Comparison of ENCODE assay signal across 11 cellular contexts in genomic region chr5:82421119-82421518, GRCh38.
DNase-seq lines count a peak whose midpoint lies in the region; ATAC-seq and TF ChIP-seq lines count a peak whose summit lies in the region.
"Had no signal": no experiment of that assay in that cellular context is flagged by ENCODE, and none has a peak within 500 bp of the region (broad histone marks: within the 10 kb centered on the region; RNA-seq: fewer than 3 reads in every experiment).

No MANE protein-coding gene starts in this region.

- H2BK120ac ChIP-seq in mesendoderm (ENCODE audit: low read depth, low read length) = no peak overlapping the region

- no peak overlapping the region for H4K5ac ChIP-seq in mesendoderm (ENCODE audit: low read length)

- H3K4me3 Mint-ChIP-seq in Calu3 (ENCODE audit: low read depth, unreplicated experiment) = peak overlapping the region; percentile 19
- no peak overlapping the region for H3K4me3 Mint-ChIP-seq in activated CD4-positive, alpha-beta memory T cell treated with anti-CD3 and anti-CD28 coated beads for 36 hours
- H3K4me3 Mint-ChIP-seq: memory B cell had no signal

- no peak overlapping the region for H2AK5ac ChIP-seq in mesendoderm (ENCODE audit: low read length)

- DNase-seq in Calu3 = peak; percentile 68
- DNase-seq in OCI-M1 (lab: John Stamatoyannopoulos, UW) = peak; percentile 85
- DNase-seq in choroid plexus epithelial cell (ENCODE audit: low read depth) = peak; percentile 97
- peak; percentile 30 for DNase-seq in mesendoderm
- DNase-seq in activated CD4-positive, alpha-beta memory T cell treated with anti-CD3 and anti-CD28 coated beads for 36 hours = no peak
- no peak for DNase-seq in NCI-H1048 (lab: John Stamatoyannopoulos, UW)
- DNase-seq: Caco-2, right cardiac atrium had no signal

- POLR2A ChIA-PET in activated CD4-positive, alpha-beta memory T cell treated with anti-CD3 and anti-CD28 coated beads for 36 hours (lab: Charles Lee) = no interaction called here

- H3K18ac ChIP-seq in mesendoderm (ENCODE audit: low read length) = no peak overlapping the region

- H2BK15ac ChIP-seq in mesendoderm (replicated peaks; ENCODE audit: low read depth) = peak overlapping the region; percentile 11

- no peaks in the 10 kb centered on the region for H3K36me3 Mint-ChIP-seq in Calu3 (ENCODE audit: insufficient read depth, unreplicated experiment)
- H3K36me3 Mint-ChIP-seq in activated CD4-positive, alpha-beta memory T cell treated with anti-CD3 and anti-CD28 coated beads for 36 hours = no peaks in the 10 kb centered on the region
- H3K36me3 Mint-ChIP-seq: memory B cell had no signal

- peak overlapping the region; percentile 6 for H3K56ac ChIP-seq in mesendoderm (ENCODE audit: low read length)

- intact Hi-C loops in Calu3 (cut with micrococcal nuclease; ENCODE audit: unreplicated experiment) = loop anchor here (2.0 kb wide), 2 partner anchors 56 to 214 kb away; no protein-coding TSS in a partner anchor
- intact Hi-C loops in activated CD4-positive, alpha-beta memory T cell treated with anti-CD3 and anti-CD28 coated beads for 36 hours (cut with micrococcal nuclease) = no loop called here

- no peaks in the 10 kb centered on the region for H3K27me3 Mint-ChIP-seq in Calu3 (ENCODE audit: unreplicated experiment)
- no peaks in the 10 kb centered on the region for H3K27me3 Mint-ChIP-seq in activated CD4-positive, alpha-beta memory T cell treated with anti-CD3 and anti-CD28 coated beads for 36 hours
- H3K27me3 Mint-ChIP-seq: memory B cell had no signal

- H3K4me2 ChIP-seq in mesendoderm (ENCODE audit: low read length) = no peak overlapping the region

- H3K79me2 ChIP-seq in mesendoderm (ENCODE audit: control insufficient read depth, insufficient read depth, low read length) = no peaks in the 10 kb centered on the region

- H3K23ac ChIP-seq in mesendoderm (ENCODE audit: low read length) = no peak overlapping the region

- H4K8ac ChIP-seq in mesendoderm (ENCODE audit: low read depth, low read length) = no peak overlapping the region

- no peaks in the 10 kb centered on the region for H3K27me3 ChIP-seq in mesendoderm (ENCODE audit: insufficient read depth, low read length, poor library complexity)

- peaks cover 5% of the 10 kb centered on the region for H3K9me3 Mint-ChIP-seq in Calu3 (ENCODE audit: low read depth, unreplicated experiment)
- H3K9me3 Mint-ChIP-seq in activated CD4-positive, alpha-beta memory T cell treated with anti-CD3 and anti-CD28 coated beads for 36 hours = no peaks in the 10 kb centered on the region
- H3K9me3 Mint-ChIP-seq: memory B cell had no signal

- TF ChIP-seq CTCF in Calu3 (IDR thresholded peaks at IDR 0.05; ENCODE audit: unreplicated experiment) (no peak), choroid plexus epithelial cell (conservative IDR thresholded peaks at IDR 0.05; ENCODE audit: low read depth, low read length) (peak; percentile 60)

- no CpG with 5 or more reads among the region's 3 CpGs for WGBS in mesendoderm (ENCODE audit: extremely low coverage, insufficient coverage, low lambda C conversion rate)

- no TSS peak for BruUV-seq in Calu3 (replicated peaks; lab: Mats Ljungman, UMichigan)

- peak overlapping the region; percentile 75 for H3K27ac Mint-ChIP-seq in Calu3 (ENCODE audit: unreplicated experiment)
- H3K27ac Mint-ChIP-seq in activated CD4-positive, alpha-beta memory T cell treated with anti-CD3 and anti-CD28 coated beads for 36 hours = no peak overlapping the region
- H3K27ac Mint-ChIP-seq: memory B cell had no signal

- no peak overlapping the region for H3K9ac ChIP-seq in mesendoderm (ENCODE audit: low read length)

- no peaks in the 10 kb centered on the region for H3K79me1 ChIP-seq in mesendoderm (ENCODE audit: low read length)

- no peak overlapping the region for H3K4me3 ChIP-seq in choroid plexus epithelial cell (ENCODE audit: low read depth, low read length)
- H3K4me3 ChIP-seq in mesendoderm (ENCODE audit: low read length) = no peak overlapping the region

- CTCF ChIA-PET in Calu3 (lab: Charles Lee) = interaction anchor here (0.5 to 0.8 kb wide), 3 partner anchors 20 to 1067 kb away, joined by 3 read pairs; no protein-coding TSS in a partner anchor
- CTCF ChIA-PET in activated CD4-positive, alpha-beta memory T cell treated with anti-CD3 and anti-CD28 coated beads for 36 hours (lab: Charles Lee) = interaction anchor here (0.7 to 1.1 kb wide), 2 partner anchors 38 to 69 kb away, joined by 3 read pairs; no protein-coding TSS in a partner anchor

- no peak for ATAC-seq in GM21360 (IDR thresholded peaks at IDR 0.05; ENCODE audit: unreplicated experiment)
- no peak for ATAC-seq in HG03469 (IDR thresholded peaks at IDR 0.05; ENCODE audit: unreplicated experiment)
- ATAC-seq: right cardiac atrium had no signal

- H2BK5ac ChIP-seq in mesendoderm (ENCODE audit: low read length) = no peak overlapping the region

- H3K4me1 ChIP-seq in mesendoderm (ENCODE audit: control insufficient read depth, low read depth, low read length) = peaks cover 3% of the 10 kb centered on the region

- H3K4ac ChIP-seq in mesendoderm (ENCODE audit: low read depth, low read length) = no peak overlapping the region

- peak overlapping the region; percentile 38 for H3K27ac ChIP-seq in mesendoderm (ENCODE audit: low read depth, low read length)

- no peaks in the 10 kb centered on the region for H3K36me3 ChIP-seq in mesendoderm (ENCODE audit: control insufficient read depth, insufficient read depth, low read length)

- peaks cover 77% of the 10 kb centered on the region for H3K4me1 Mint-ChIP-seq in Calu3 (ENCODE audit: low read depth, unreplicated experiment)
- H3K4me1 Mint-ChIP-seq in activated CD4-positive, alpha-beta memory T cell treated with anti-CD3 and anti-CD28 coated beads for 36 hours (ENCODE audit: low read depth) = peaks cover 2% of the 10 kb centered on the region
- H3K4me1 Mint-ChIP-seq: memory B cell had no signal

Comparison
In these comparisons a context has a peak if more than half of its experiments do, and no peak if none do; other contexts are left out.
1. DNase-seq: peak in Calu3 (single experiment), OCI-M1 (single experiment), choroid plexus epithelial cell (single experiment) and mesendoderm (single experiment); none in activated CD4-positive, alpha-beta memory T cell treated with anti-CD3 and anti-CD28 coated beads for 36 hours (single experiment) and NCI-H1048 (single experiment).